ENCODE assay signal across 8 cellular contexts in the genomic region with DNA sequence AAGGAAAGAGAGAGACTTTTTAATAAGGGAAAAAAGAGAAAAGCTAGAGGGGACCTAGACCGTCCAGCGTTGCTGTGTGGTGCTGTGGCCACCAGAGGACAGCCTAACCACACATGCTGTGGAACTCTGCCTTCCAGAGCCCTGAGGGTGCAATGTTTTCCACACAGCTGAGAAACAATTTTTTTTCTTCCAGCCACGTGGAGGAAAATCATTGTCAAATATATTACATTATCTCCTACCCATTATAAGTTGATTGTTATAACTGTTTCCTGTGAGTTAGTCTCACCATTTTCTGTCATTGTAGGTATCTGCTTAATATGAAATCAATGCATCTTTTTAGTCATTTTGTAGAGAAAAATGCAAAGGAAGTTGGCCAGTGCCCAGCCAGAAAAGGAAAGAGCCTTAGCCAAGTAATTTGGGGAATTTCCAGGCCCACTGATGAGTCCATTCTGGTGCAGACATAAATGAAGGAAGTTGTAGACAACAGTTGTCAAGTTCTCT. TPM values are rescaled to one million over a fixed set of nuclear protein-coding genes. Genes with fewer than 3 reads are reported as not detected.
DNase-seq lines count a peak whose midpoint lies in the region; ATAC-seq and TF ChIP-seq lines count a peak whose summit lies in the region.

No MANE protein-coding gene starts in this region.

- H3K27me3 Mint-ChIP-seq in T-helper 17 cell, result peaks cover 29% of the 10 kb centered on the region

- H3K4me1 Mint-ChIP-seq in T-helper 17 cell, result peaks cover 4% of the 10 kb centered on the region

- H3K27ac Mint-ChIP-seq in T-helper 17 cell, result no peak overlapping the region

- peaks cover 0 to 7% (median 0%) of the 10 kb centered on the region in 7 donors for H3K27me3 ChIP-seq in spleen (replicated peaks in 1 of 7)

- WGBS in spleen, 5 donors, result 0 to 1% (median 1%) methylated on average over 3 of the region's 3 CpGs

- DNase-seq in NCI-H2029 (lab: John Stamatoyannopoulos, UW), result peak; percentile 7
- DNase-seq in NCI-H2029 treated with DMSO at 0.1 percent for 48 hours (lab: John Stamatoyannopoulos, UW), result no peak
- peak; percentile 60 for DNase-seq in H4 (ENCODE audit: low spot score)
- DNase-seq in LHCN-M2 (ENCODE audit: low read depth), result peak; percentile 64
- DNase-seq in T-helper 17 cell, result peak in 2 of 3 donors; percentile 11 to 18
- DNase-seq in astrocyte of the hippocampus (ENCODE audit: low read depth, low spot score), result peak; percentile 88
- DNase-seq in iPS-NIHi11 (ENCODE audit: low spot score), result peak; percentile 62
- DNase-seq in spleen, result peak; percentile 82

- H3K36me3 Mint-ChIP-seq in T-helper 17 cell (ENCODE audit: low read depth), result peaks cover 3% of the 10 kb centered on the region

- intact Hi-C loops in spleen (cut with DNase I; ENCODE audit: low total_unique reads), result loop anchor here (5.0 kb wide), 1 partner anchor 37 kb away; no protein-coding TSS in a partner anchor

- peak overlapping the region; percentile 1 to 60 (median 36) for H3K27ac ChIP-seq in spleen

- TF ChIP-seq POLR2A in spleen (IDR thresholded peaks at IDR 0.05), result no peak

- no peak overlapping the region for H3K4me3 ChIP-seq in spleen

- peak; percentile 68 to 92 (median 83) for TF ChIP-seq CTCF in spleen (IDR thresholded peaks at IDR 0.05 in 8 of 11, conservative IDR thresholded peaks at IDR 0.05 in 3 of 11)

- H3K9me3 ChIP-seq in T-helper 17 cell (ENCODE audit: control insufficient read depth, low read length, poor library complexity, severe bottlenecking), result no peaks in the 10 kb centered on the region
- H3K9me3 ChIP-seq in spleen, result no peaks in the 10 kb centered on the region

- ATAC-seq in T-helper 17 cell, result peak; percentile 98

- no peaks in the 10 kb centered on the region for H3K36me3 ChIP-seq in spleen

- H3K4me3 Mint-ChIP-seq in T-helper 17 cell, result no peak overlapping the region

- H3K4me1 ChIP-seq in spleen, result peaks cover 0 to 20% (median 7%) of the 10 kb centered on the region in 6 donors

RNA-seq across cellular contexts. Expression of gene MRPL19, which starts 5.9 kb away (rescaled TPM):
- total RNA-seq in H4 (2014; rRNA removed; shearing (Covaris generic)), result 67.9 and 70.2 TPM in 2 replicates
- total RNA-seq in LHCN-M2 (2014; rRNA removed) (55.6 and 76.4 TPM in 2 replicates), T-helper 17 cell (10 to 100 TPM; 16.7 to 20.9 TPM), spleen (10 to 100 TPM; 24.5 to 39.6 (median 33.6) TPM)
- polyA plus RNA-seq in LHCN-M2 (2012), result 22.4 TPM
- 10 to 100 TPM; 11.5 to 20.3 (median 13.7) TPM for polyA plus RNA-seq in spleen
